ENCODE assay signal across 12 cellular contexts in the genomic region with DNA sequence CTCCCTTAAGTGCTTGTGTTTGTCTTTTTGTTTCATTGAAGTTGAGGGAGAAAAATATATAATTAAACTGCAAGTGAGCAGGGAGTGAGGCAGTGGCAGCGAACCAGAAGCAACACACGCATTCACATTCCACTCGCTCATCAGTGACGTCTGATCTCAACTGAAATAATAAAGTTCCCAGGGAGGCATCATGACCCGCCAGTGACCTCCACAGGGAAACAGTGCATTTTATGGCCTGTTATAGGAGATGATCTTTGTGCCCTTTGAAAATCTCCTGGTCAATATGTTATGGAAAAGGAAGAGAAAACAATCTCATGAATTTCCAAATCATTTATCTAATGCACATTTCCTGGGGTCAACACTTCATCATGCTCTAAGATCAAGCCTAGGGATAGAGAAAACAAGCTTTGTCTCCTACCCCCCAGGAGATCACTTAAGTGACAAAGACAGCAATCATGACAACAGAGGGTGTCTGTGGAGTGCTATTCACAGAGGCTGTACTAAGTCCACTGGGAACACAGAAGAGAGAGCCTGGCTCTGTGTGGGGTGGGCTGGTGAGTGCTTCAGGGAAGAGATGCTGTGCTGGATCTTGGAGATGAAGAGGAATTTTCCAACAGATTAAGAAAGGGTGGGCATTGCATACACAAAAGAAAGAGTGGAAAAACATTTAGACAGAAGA.
DNase-seq lines count a peak whose midpoint lies in the region; TF ChIP-seq lines count a peak whose summit lies in the region.
"Had no signal": no experiment of that assay in that cellular context is flagged by ENCODE, and none has a peak within 500 bp of the region (broad histone marks: within the 10 kb centered on the region; RNA-seq: fewer than 3 reads in every experiment).

No MANE protein-coding gene starts in this region.

- in situ Hi-C loops in mammary epithelial cell (cut with MboI; ENCODE audit: low sequenced_read_pairs in 2 of 2), result no loop called here

- DNase-seq in MCF 10A (ENCODE audit: unreplicated experiment) (peak; percentile 35), mammary epithelial cell (no peak), dermis microvascular lymphatic vessel endothelial cell (ENCODE audit: low read depth in 2 of 2) (peak; percentile 64 to 87), medulla oblongata (ENCODE audit: extremely low spot score) (peak; percentile 4), type B pancreatic cell (ENCODE audit: extremely low spot score, unreplicated experiment) (no peak), NCI-H2029 (lab: John Stamatoyannopoulos, UW) (no peak), posterior cingulate gyrus (no peak), AML-193 (lab: John Stamatoyannopoulos, UW) (no peak)
- DNase-seq: activated CD4-positive, alpha-beta T cell treated with anti-CD3 and anti-CD28 coated beads, Interleukin-2, amount 50 U/mL, for 48 hours; DMS79; NK-92 treated with Interleukin-12 subunit alpha and Interleukin-12 subunit beta, amount 100 ng/mL, for 24 hours had no signal

- POLR2A ChIA-PET in MCF 10A (lab: Yijun Ruan, JAX), result no interaction called here

- no peak overlapping the region for H3K4me2 ChIP-seq in mammary epithelial cell (ENCODE audit: insufficient read depth, low read depth, low read length)

- H3K4me3 Mint-ChIP-seq in MCF 10A (ENCODE audit: unreplicated experiment) (no peak overlapping the region), type B pancreatic cell (no peak overlapping the region)

- H3K36me3 Mint-ChIP-seq in MCF 10A (ENCODE audit: insufficient read depth, unreplicated experiment) (no peaks in the 10 kb centered on the region), type B pancreatic cell (peaks cover 4% of the 10 kb centered on the region)

- BruUV-seq in MCF 10A (replicated peaks; lab: Mats Ljungman, UMichigan) (no TSS peak), mammary epithelial cell (replicated peaks; lab: Mats Ljungman, UMichigan) (no TSS peak)

- H3K27me3 ChIP-seq in mammary epithelial cell (ENCODE audit: insufficient read depth, low read length), result no peaks in the 10 kb centered on the region

- H2AFZ ChIP-seq in mammary epithelial cell (ENCODE audit: low read depth, low read length), result no peak overlapping the region

- H3K4me1 Mint-ChIP-seq in MCF 10A (ENCODE audit: insufficient read depth, unreplicated experiment) (no peaks in the 10 kb centered on the region), type B pancreatic cell (ENCODE audit: unreplicated experiment) (peaks cover 24% of the 10 kb centered on the region)

- no peak for TF ChIP-seq CTCF in MCF 10A (IDR thresholded peaks at IDR 0.05; ENCODE audit: unreplicated experiment)
- no peak for TF ChIP-seq CTCF in mammary epithelial cell (conservative IDR thresholded peaks at IDR 0.05 in 1 of 2, IDR thresholded peaks at IDR 0.05 in 1 of 2; ENCODE audit: extremely low read depth in 1 of 2, insufficient read depth in 1 of 2, low read depth in 1 of 2, low read length in 2 of 2)
- no peak for TF ChIP-seq CTCF in type B pancreatic cell (conservative IDR thresholded peaks at IDR 0.05)

- no peaks in the 10 kb centered on the region for H3K79me2 ChIP-seq in mammary epithelial cell (ENCODE audit: insufficient read depth, low read length)

- dilution Hi-C loops in mammary epithelial cell (cut with HindIII; ENCODE audit: low sequenced_read_pairs), result loop anchor here (5.0 kb wide), 1 partner anchor 152 kb away; no protein-coding TSS in a partner anchor

- WGBS in mammary epithelial cell (ENCODE audit: low coverage, missing lambda C conversion rate), result 96% methylated on average over 5 of the region's 5 CpGs

- H3K9ac ChIP-seq in mammary epithelial cell (ENCODE audit: insufficient read depth, low read length), result no peak overlapping the region

- no peak overlapping the region for H3K4me3 ChIP-seq in mammary epithelial cell (replicated peaks in 1 of 3; ENCODE audit: insufficient read depth in 1 of 3, low read depth in 2 of 3, low read length in 3 of 3)
- H3K4me3 ChIP-seq: skin epidermis had no signal

- no peaks in the 10 kb centered on the region for H4K20me1 ChIP-seq in mammary epithelial cell (ENCODE audit: insufficient read depth, low read length)

- H3K9me3 Mint-ChIP-seq in MCF 10A (ENCODE audit: unreplicated experiment), result peaks cover 4% of the 10 kb centered on the region
- H3K9me3 Mint-ChIP-seq in type B pancreatic cell, result peaks cover 14% of the 10 kb centered on the region

- H3K36me3 ChIP-seq in mammary epithelial cell (ENCODE audit: insufficient read depth, low read length), result no peaks in the 10 kb centered on the region

- H3K27ac ChIP-seq in mammary epithelial cell (ENCODE audit: insufficient read depth, low read depth, low read length), result no peak overlapping the region
- H3K27ac ChIP-seq: skin epidermis had no signal

- intact Hi-C loops in MCF 10A (cut with micrococcal nuclease) (no loop called here), mammary epithelial cell (cut with micrococcal nuclease) (no loop called here), posterior cingulate gyrus (cut with DNase I) (no loop called here)

- no peaks in the 10 kb centered on the region for H3K27me3 Mint-ChIP-seq in MCF 10A (ENCODE audit: insufficient read depth, unreplicated experiment)
- no peaks in the 10 kb centered on the region for H3K27me3 Mint-ChIP-seq in type B pancreatic cell

- CTCF ChIA-PET in MCF 10A (lab: Yijun Ruan, JAX), result interaction anchor here (0.6 kb wide), 1 partner anchor 47 kb away, joined by 4 read pairs; no protein-coding TSS in a partner anchor
- CTCF ChIA-PET in mammary epithelial cell (lab: Charles Lee; ENCODE audit: low non-redundant PET), result no interaction called here

- H3K9me3 ChIP-seq in mammary epithelial cell (replicated peaks; ENCODE audit: insufficient read depth, low read length), result no peaks in the 10 kb centered on the region

- no peak overlapping the region for H3K27ac Mint-ChIP-seq in MCF 10A (ENCODE audit: low read depth, unreplicated experiment)
- H3K27ac Mint-ChIP-seq in type B pancreatic cell, result peak overlapping the region; percentile 15

- peaks cover 4% of the 10 kb centered on the region for H3K4me1 ChIP-seq in mammary epithelial cell (ENCODE audit: insufficient read depth, low read length)

Comparison
In these comparisons a context has a peak if more than half of its experiments do, and no peak if none do; other contexts are left out.
1. DNase-seq: peak in MCF 10A (single experiment), dermis microvascular lymphatic vessel endothelial cell (2 of 2) and medulla oblongata (single experiment); none in mammary epithelial cell (single experiment), type B pancreatic cell (single experiment), NCI-H2029 (single experiment), posterior cingulate gyrus (0 of 10) and AML-193 (0 of 2).